Comparison of ENCODE assay signal across 1 cellular context in genomic region chr11:2762451-2762850, GRCh38.
TF ChIP-seq lines count a peak whose summit lies in the region.

No MANE protein-coding gene starts in this region.

TF ChIP-seq in WTC11, 78 proteins besides CTCF, POLR2A, EP300 and RAD21 (continued from another document):
- no peak for TF ChIP-seq ZNF425 (CRISPR knock-in tag; conservative IDR thresholded peaks at IDR 0.05)
- no peak for TF ChIP-seq ZNF317 (CRISPR knock-in tag; IDR thresholded peaks at IDR 0.05; ENCODE audit: borderline replicate concordance, low read depth)
- TF ChIP-seq FOXJ3 (CRISPR knock-in tag; IDR thresholded peaks at IDR 0.05; ENCODE audit: borderline replicate concordance): no peak
- TF ChIP-seq NFYB (CRISPR knock-in tag; conservative IDR thresholded peaks at IDR 0.05; ENCODE audit: low read depth): no peak
- no peak for TF ChIP-seq IRF1 (CRISPR knock-in tag; IDR thresholded peaks at IDR 0.05)
- TF ChIP-seq ERG (CRISPR knock-in tag; IDR thresholded peaks at IDR 0.05): no peak
